ENCODE assay signal across 8 cellular contexts in the genomic region with DNA sequence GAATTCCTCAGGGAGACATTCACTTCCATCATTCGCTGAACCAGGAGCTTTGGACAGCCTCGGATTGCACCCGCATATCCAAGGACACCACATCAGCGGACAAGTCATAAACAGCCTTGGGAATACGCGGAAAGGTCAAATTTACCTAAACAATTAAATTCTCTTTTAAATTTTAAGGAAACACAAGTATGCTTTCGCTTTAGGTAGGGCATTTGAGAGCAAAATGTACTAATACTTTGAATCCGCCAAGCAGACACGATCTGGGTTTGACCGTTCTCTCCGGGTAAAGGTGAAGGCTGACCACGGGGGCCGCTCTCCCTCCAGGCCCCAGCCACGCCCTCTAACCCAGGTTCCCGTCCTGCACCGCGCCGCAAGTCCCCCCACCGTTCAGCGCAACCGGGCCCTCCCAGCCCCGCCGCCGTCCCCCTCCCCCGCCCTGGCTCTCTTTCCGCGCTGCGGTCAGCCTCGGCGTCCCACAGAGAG. TPM values are rescaled to one million over a fixed set of nuclear protein-coding genes. Genes with fewer than 3 reads are reported as not detected.
DNase-seq lines count a peak whose midpoint lies in the region; TF ChIP-seq lines count a peak whose summit lies in the region.

No MANE protein-coding gene starts in this region.

- H4K5ac ChIP-seq in H9 (ENCODE audit: insufficient read length, low read depth, low read length): no peak overlapping the region

- H3K23me2 ChIP-seq in H9 (ENCODE audit: insufficient read length, low read depth, low read length, poor library complexity, severe bottlenecking): peaks cover 7% of the 10 kb centered on the region

- TF ChIP-seq POLR2A in uterus (IDR thresholded peaks at IDR 0.05): no peak

- TF ChIP-seq CTCF in H9 (conservative IDR thresholded peaks at IDR 0.05) (no peak), LNCaP clone FGC (IDR thresholded peaks at IDR 0.05; ENCODE audit: control insufficient read depth, extremely low read depth, insufficient read depth) (no peak), left ventricle myocardium inferior (IDR thresholded peaks at IDR 0.05; ENCODE audit: borderline replicate concordance) (no peak), uterus (IDR thresholded peaks at IDR 0.05) (no peak)

- H3K4me3 ChIP-seq in LNCaP clone FGC (ENCODE audit: low read depth, low read length): peak overlapping the region; percentile 88
- H3K4me3 ChIP-seq in left ventricle myocardium inferior: peak overlapping the region; percentile 78
- peak overlapping the region; percentile 72 to 83 for H3K4me3 ChIP-seq in uterus

- no peak overlapping the region for H3K4ac ChIP-seq in H9 (ENCODE audit: low read depth, low read length)

- intact Hi-C loops in left ventricle myocardium inferior (cut with micrococcal nuclease): loop anchor here (10.0 kb wide), 1 partner anchor 61 kb away; the partner anchor contains the start of gene RABGGTB
- intact Hi-C loops in posterior cingulate gyrus (cut with DNase I): loop anchor here (1.0 kb wide), 1 partner anchor 61 kb away; no protein-coding TSS in a partner anchor
- intact Hi-C loops in uterus (cut with DNase I; ENCODE audit: low total_unique reads): no loop called here

- H3T11ph ChIP-seq in H9 (ENCODE audit: low read length): no peak overlapping the region

- H3K56ac ChIP-seq in H9 (ENCODE audit: insufficient read length, low read depth, low read length): no peak overlapping the region

- peak overlapping the region; percentile 83 for H3K4me2 ChIP-seq in H9 (ENCODE audit: insufficient read depth, insufficient read length, low read length)

- WGBS in H9 (ENCODE audit: extremely low coverage, insufficient read length, low lambda C conversion rate): no CpG with 5 or more reads among the region's 30 CpGs

- H3K27ac ChIP-seq in H9 (ENCODE audit: insufficient read length, low read depth, low read length) (peak overlapping the region; percentile 41), left ventricle myocardium inferior (replicated peaks) (peak overlapping the region; percentile 92), uterus (peak overlapping the region; percentile 92 to 93)

- no peak overlapping the region for H2BK12ac ChIP-seq in H9 (ENCODE audit: insufficient read length, low read depth, low read length)

- peaks cover 2% of the 10 kb centered on the region; the same call in 1 of the 2 replicates for H3K79me2 ChIP-seq in H9 (ENCODE audit: insufficient read depth, low read length)

- H3K27me3 ChIP-seq in H9 (ENCODE audit: insufficient read depth, low read length) (no peaks in the 10 kb centered on the region), left ventricle myocardium inferior (ENCODE audit: low read depth) (no peaks in the 10 kb centered on the region), uterus (no peaks in the 10 kb centered on the region)

- no peak overlapping the region for H3K23ac ChIP-seq in H9 (ENCODE audit: insufficient read length, low read depth, low read length)

- peak overlapping the region; percentile 83 for H3K9ac ChIP-seq in H9 (ENCODE audit: extremely low read depth, insufficient read length, low read length)

- no peaks in the 10 kb centered on the region for H4K20me1 ChIP-seq in H9 (ENCODE audit: control insufficient read depth, insufficient read depth, insufficient read length)

- DNase-seq in GM04504 (ENCODE audit: low read depth) (peak; percentile 38), H9 (peak; percentile 90), LNCaP clone FGC (ENCODE audit: low read depth) (peak; percentile 43), SK-MEL-5 (ENCODE audit: low read depth, low spot score) (peak; percentile 80), amniotic stem cell (lab: John Stamatoyannopoulos, UW) (peak; percentile 28), left ventricle myocardium inferior (peak; percentile 88), posterior cingulate gyrus (peak; percentile 72 to 97 (median 81)), uterus (peak; percentile 86 to 87)

- H2BK5ac ChIP-seq in H9 (ENCODE audit: insufficient read length, low read length): no peak overlapping the region

- no peak overlapping the region for H2BK20ac ChIP-seq in H9 (ENCODE audit: low read depth, low read length, poor library complexity, severe bottlenecking)

- peaks cover 5% of the 10 kb centered on the region for H3K36me3 ChIP-seq in left ventricle myocardium inferior
- no peaks in the 10 kb centered on the region for H3K36me3 ChIP-seq in uterus

- in situ Hi-C loops in SK-MEL-5 (cut with HindIII; ENCODE audit: low pct_unique_long_range_greater_than_20kb, low sequenced_read_pairs): no loop called here

- no peak overlapping the region for H2AK5ac ChIP-seq in H9 (ENCODE audit: insufficient read length, low read length)

- H3K4me3 Mint-ChIP-seq in H9: peak overlapping the region; percentile 98

- no peak overlapping the region for H2AFZ ChIP-seq in H9 (ENCODE audit: low read length)

- H4K91ac ChIP-seq in H9 (ENCODE audit: insufficient read length, low read depth, low read length): no peak overlapping the region

- H3K4me1 Mint-ChIP-seq in H9: peaks cover 50% of the 10 kb centered on the region in 2 experiments

- H3K9me3 Mint-ChIP-seq in H9: peaks cover 0 to 5% of the 10 kb centered on the region in 2 experiments; a peak in 2 of 5 replicates

- H3K79me1 ChIP-seq in H9 (ENCODE audit: insufficient read depth, low read depth, low read length, poor library complexity, severe bottlenecking): peaks cover 2% of the 10 kb centered on the region

- peak overlapping the region; percentile 77 to 98 (median 82); a peak in 6 of 7 replicates for H3K27ac Mint-ChIP-seq in H9

- no peak overlapping the region for H2BK15ac ChIP-seq in H9 (ENCODE audit: low read depth, low read length)

- no peak overlapping the region for H4K8ac ChIP-seq in H9 (replicated peaks; ENCODE audit: insufficient read length, low read depth, low read length)

- peak overlapping the region; percentile 96; the same call in 1 of the 2 replicates for H3K14ac ChIP-seq in H9 (ENCODE audit: insufficient read depth, low read length)

- H3K27me3 Mint-ChIP-seq in H9 (ENCODE audit: low read depth): peaks cover 4% of the 10 kb centered on the region

- no peak overlapping the region for H2BK120ac ChIP-seq in H9 (ENCODE audit: low read depth, low read length, poor library complexity, severe bottlenecking)

- peak overlapping the region; percentile 92 for H3K18ac ChIP-seq in H9 (ENCODE audit: insufficient read length, low read depth, low read length)

- H3K9me3 ChIP-seq in H9 (ENCODE audit: control insufficient read depth, low read depth, low read length) (no peaks in the 10 kb centered on the region), left ventricle myocardium inferior (replicated peaks) (no peaks in the 10 kb centered on the region), uterus (no peaks in the 10 kb centered on the region)

- H3K4me1 ChIP-seq in H9 (ENCODE audit: insufficient read depth, low read length) (peaks cover 2% of the 10 kb centered on the region; the same call in 1 of the 2 replicates), left ventricle myocardium inferior (peaks cover 49% of the 10 kb centered on the region), uterus (peaks cover 0 to 4% of the 10 kb centered on the region in 2 donors)

- H3K36me3 Mint-ChIP-seq in H9 (ENCODE audit: insufficient read depth in 1 of 3, low read depth in 3 of 3): peaks cover 0 to 8% (median 6%) of the 10 kb centered on the region in 3 experiments; a peak in 4 of 7 replicates

RNA-seq across cellular contexts. Expression of gene ACADM, which starts 0.5 kb away (rescaled TPM):
- total RNA-seq in H9 (2021) (51.3 and 52.2 TPM in 2 replicates), left ventricle myocardium inferior (358 TPM), uterus (100 to 1,000 TPM in 1 of 4 donors, 10 to 100 TPM in 3; 44.0 to 174 (median 65.4) TPM)
- total RNA-seq in SK-MEL-5 (2014; rRNA removed; shearing (Covaris generic)): 65.8 and 74.9 TPM in 2 replicates
- 62.0 and 70.0 TPM in 2 replicates for polyA plus RNA-seq in SK-MEL-5 (2015; cell fraction: cytosol; rRNA removed)
- polyA plus RNA-seq in SK-MEL-5 (2015; cell fraction: nucleus; rRNA removed): 31.8 and 39.5 TPM in 2 replicates

Comparison
In these comparisons a context has a peak if more than half of its experiments do, and no peak if none do; other contexts are left out.
1. Peak in every context shown above with its lines: DNase-seq, H3K4me3 ChIP-seq and H3K27ac ChIP-seq.
2. DNase-seq: peak in every context shown above with its lines; median percentile 90 in H9; 88 in left ventricle myocardium inferior; 86 in uterus; 81 in posterior cingulate gyrus; 80 in SK-MEL-5; 43 in LNCaP clone FGC; 38 in GM04504; 28 in amniotic stem cell.
3. H3K27ac ChIP-seq: peak in every context shown above with its lines; median percentile 92 in uterus; 92 in left ventricle myocardium inferior; 41 in H9.